ENCODE assay signal across 29 cellular contexts in genomic region chr12:1747609-1748008, GRCh38.
"Had no signal": no experiment of that assay in that cellular context is flagged by ENCODE, and none has a peak within 500 bp of the region (broad histone marks: within the 10 kb centered on the region; RNA-seq: fewer than 3 reads in every experiment).

No MANE protein-coding gene starts in this region.

- H3K27me3 ChIP-seq: neutrophil, testis, transverse colon had no signal

- H3K4me3 ChIP-seq: skin epidermis, testis, transverse colon had no signal

- H3K4me1 Mint-ChIP-seq: activated CD4-positive, alpha-beta memory T cell treated with anti-CD3 and anti-CD28 coated beads, Interleukin-2, amount 10 ng/mL, durations not matched to agents 7 days and 5 days; activated CD4-positive, alpha-beta T cell treated with anti-CD3 and anti-CD28 coated beads, Interleukin-2, amount 10 ng/mL, durations not matched to agents 24 days and 14 days had no signal

- H3K27ac Mint-ChIP-seq: activated CD4-positive, alpha-beta memory T cell treated with anti-CD3 and anti-CD28 coated beads, Interleukin-2, amount 10 ng/mL, durations not matched to agents 7 days and 5 days; activated CD4-positive, alpha-beta T cell treated with anti-CD3 and anti-CD28 coated beads, Interleukin-2, amount 10 ng/mL, durations not matched to agents 24 days and 14 days; activated T-cell treated with anti-CD3 and anti-CD28 coated beads, Interleukin-2, amount 50 U/mL, for 24 hours; mesothelial cell of epicardium; nephron progenitor cell had no signal

- H3K4me3 Mint-ChIP-seq: activated CD4-positive, alpha-beta memory T cell treated with anti-CD3 and anti-CD28 coated beads, Interleukin-2, amount 10 ng/mL, durations not matched to agents 7 days and 5 days; activated CD4-positive, alpha-beta T cell treated with anti-CD3 and anti-CD28 coated beads, Interleukin-2, amount 10 ng/mL, durations not matched to agents 24 days and 14 days; activated T-cell treated with anti-CD3 and anti-CD28 coated beads, Interleukin-2, amount 50 U/mL, for 24 hours; effector memory CD8-positive, alpha-beta T cell; mesothelial cell of epicardium; naive B cell; nephron progenitor cell had no signal

- ATAC-seq: activated CD4-positive, CD25-positive, alpha-beta regulatory T cell treated with anti-CD3 and anti-CD28 coated beads, Interleukin-2, amount 50 U/mL, for 24 hours; effector memory CD8-positive, alpha-beta T cell; esophagus mucosa; sciatic nerve; stimulated activated naive CD8-positive, alpha-beta T cell treated with anti-CD3 and anti-CD28 coated beads, Interleukin-15, Interleukin-2, amounts not matched to agents 100 U/mL and 50 U/mL, for 24 hours had no signal

- H3K27me3 Mint-ChIP-seq: activated CD4-positive, alpha-beta memory T cell treated with anti-CD3 and anti-CD28 coated beads, Interleukin-2, amount 10 ng/mL, durations not matched to agents 7 days and 5 days; activated CD4-positive, alpha-beta T cell treated with anti-CD3 and anti-CD28 coated beads, Interleukin-2, amount 10 ng/mL, durations not matched to agents 24 days and 14 days; activated T-cell treated with anti-CD3 and anti-CD28 coated beads, Interleukin-2, amount 50 U/mL, for 24 hours; effector memory CD8-positive, alpha-beta T cell; naive B cell had no signal

- H3K36me3 ChIP-seq: neutrophil had no signal

- H3K27ac ChIP-seq: neutrophil, skin epidermis, testis, transverse colon had no signal

- DNase-seq: activated CD4-positive, alpha-beta memory T cell treated with anti-CD3 and anti-CD28 coated beads, Interleukin-2, amount 10 ng/mL, durations not matched to agents 7 days and 5 days; activated CD4-positive, alpha-beta T cell treated with anti-CD3 and anti-CD28 coated beads, Interleukin-2, amount 10 ng/mL, durations not matched to agents 24 days and 14 days; activated CD8-positive, alpha-beta memory T cell treated with anti-CD3 and anti-CD28 coated beads, Interleukin-2, amount 50 U/mL, for 48 hours; activated gamma-delta T cell treated with Interleukin-2 at 50 U/mL for 16 hours; activated naive CD4-positive, alpha-beta T cell treated with anti-CD3 and anti-CD28 coated beads, Interleukin-2, amount 50 U/mL, for 16 hours; activated T-cell treated with anti-CD3 and anti-CD28 coated beads, Interleukin-2, amount 50 U/mL, for 24 hours; amniotic stem cell; caudate nucleus; cortex of kidney; effector memory CD8-positive, alpha-beta T cell; foreskin fibroblast; head of caudate nucleus; hippocampal formation; naive B cell; nephron progenitor cell; stimulated activated CD4-positive, alpha-beta T cell treated with anti-CD3 and anti-CD28 coated beads, Interleukin-12 subunit alpha, Interleukin-12 subunit beta, amount 100 ng/mL, for 4 hours; stimulated activated CD4-positive, alpha-beta T cell treated with anti-CD3 and anti-CD28 coated beads, Interleukin-4, amount 100 ng/mL, for 1 hour; stimulated activated naive CD8-positive, alpha-beta T cell treated with anti-CD3 and anti-CD28 coated beads, Interleukin-15, Interleukin-2, amounts not matched to agents 100 U/mL and 50 U/mL, for 24 hours; testis; transverse colon had no signal

- H3K9me3 ChIP-seq: neutrophil, testis had no signal

- FAIRE-seq: astrocyte, endothelial cell of umbilical vein, keratinocyte had no signal

- H3K9me3 Mint-ChIP-seq: effector memory CD8-positive, alpha-beta T cell had no signal

- H3K4me1 ChIP-seq: testis, transverse colon had no signal
